In genomic region chr3:17730318-17730967, GRCh38 we compare ENCODE assay signal across 1 cellular context.
A peak's percentile ranks its signal among the peaks of the same experiment; 100 is the strongest.
TF ChIP-seq lines count a peak whose summit lies in the region.

No MANE protein-coding gene starts in this region.

TF ChIP-seq in K562, 482 proteins besides CTCF, POLR2A, EP300 and RAD21 (continued from another document and continues in another):
- TF ChIP-seq ZNF318 (IDR thresholded peaks at IDR 0.05; ENCODE audit: borderline replicate concordance in 1 of 2, low read depth in 1 of 2) (peak in 1 of 2 experiments; percentile 94; a peak in 1 of 4 replicates), ESRRA (IDR thresholded peaks at IDR 0.05; ENCODE audit: borderline replicate concordance, low read depth) (peak; percentile 35; the same call in 1 of the 2 replicates), CREB3L1 (IDR thresholded peaks at IDR 0.05; ENCODE audit: borderline replicate concordance, low read depth) (peak; percentile 60; the same call in 1 of the 2 replicates), TAF1 (IDR thresholded peaks at IDR 0.05; ENCODE audit: control insufficient read depth, extremely low read depth, insufficient read depth, low read length, severe bottlenecking) (no peak), TEAD1 (CRISPR knock-in tag; IDR thresholded peaks at IDR 0.05) (peak in 1 of 2 experiments; percentile 77; a peak in 2 of 4 replicates), ZBTB11 (CRISPR knock-in tag; IDR thresholded peaks at IDR 0.05) (peak in 1 of 3 experiments; percentile 63; a peak in 2 of 6 replicates), BCOR (IDR thresholded peaks at IDR 0.05) (peak; percentile 49; the same call in 1 of the 2 replicates), ATF1 (CRISPR knock-in tag; IDR thresholded peaks at IDR 0.05) (no peak), ATF1 (tag; IDR thresholded peaks at IDR 0.05) (peak; percentile 54), SIX5 (IDR thresholded peaks at IDR 0.05; ENCODE audit: borderline replicate concordance in 1 of 2, insufficient read depth in 1 of 2, low read depth in 1 of 2, low read length in 2 of 2) (0 out of 4 replicates have a peak, but pooled peaks of 1 of the 2 experiments have one; percentile 8), CEBPG (CRISPR knock-in tag; IDR thresholded peaks at IDR 0.05) (no peak), CEBPG (tag; conservative IDR thresholded peaks at IDR 0.05 in 1 of 2, IDR thresholded peaks at IDR 0.05 in 1 of 2) (no peak), ARID3A (IDR thresholded peaks at IDR 0.05; ENCODE audit: borderline replicate concordance, low read depth, low read length) (peak; percentile 71; the same call in 1 of the 2 replicates), CREB1 (IDR thresholded peaks at IDR 0.05) (no peak; the same call in 1 of the 2 replicates), CREB1 (CRISPR knock-in tag; IDR thresholded peaks at IDR 0.05) (no peak), ARNT (IDR thresholded peaks at IDR 0.05) (peak in 1 of 2 experiments; percentile 80; a peak in 1 of 4 replicates), MTA1 (IDR thresholded peaks at IDR 0.05; ENCODE audit: borderline replicate concordance) (peak; percentile 80), E4F1 (CRISPR knock-in tag; IDR thresholded peaks at IDR 0.05; ENCODE audit: borderline replicate concordance) (no peak), CTBP1 (IDR thresholded peaks at IDR 0.05; ENCODE audit: borderline replicate concordance) (peak; percentile 68; the same call in 1 of the 2 replicates), UBTF (IDR thresholded peaks at IDR 0.05; ENCODE audit: borderline replicate concordance in 1 of 2, low read depth in 2 of 2, low read length in 2 of 2) (peak in 1 of 2 experiments; percentile 70; a peak in 2 of 4 replicates), ZEB2 (IDR thresholded peaks at IDR 0.05) (0 out of 2 replicates have a peak, but pooled peaks have one; percentile 59), POLR2B (IDR thresholded peaks at IDR 0.05; ENCODE audit: low read depth, partially characterized antibody) (no peak), NCOR1 (IDR thresholded peaks at IDR 0.05) (peak; percentile 77), ZNF766 (CRISPR knock-in tag; conservative IDR thresholded peaks at IDR 0.05) (peak; percentile 70), RHOXF2B (CRISPR knock-in tag; conservative IDR thresholded peaks at IDR 0.05) (no peak), SOX6 (IDR thresholded peaks at IDR 0.05) (peak; percentile 92), MAFF (IDR thresholded peaks at IDR 0.05; ENCODE audit: low read length) (peak; percentile 52; the same call in 1 of the 2 replicates), SMAD4 (CRISPR knock-in tag; conservative IDR thresholded peaks at IDR 0.05) (peak; percentile 35; the same call in 1 of the 2 replicates), BRD4 (IDR thresholded peaks at IDR 0.05) (no peak), ZSCAN32 (CRISPR knock-in tag; IDR thresholded peaks at IDR 0.05) (no peak), FUS (optimal IDR thresholded peaks at IDR 0.05; ENCODE audit: low read depth, low read length) (no peak), PKNOX1 (IDR thresholded peaks at IDR 0.05) (peak; percentile 83), KLF6 (CRISPR knock-in tag; IDR thresholded peaks at IDR 0.05; ENCODE audit: borderline replicate concordance) (no peak), SMAD1 (IDR thresholded peaks at IDR 0.05; ENCODE audit: low read depth, low read length, partially characterized antibody) (peak; percentile 88)
